26 cellular contexts compared by ENCODE assay signal in genomic region chr7:638256-639011, GRCh38.
DNase-seq lines count a peak whose midpoint lies in the region; ATAC-seq, FAIRE-seq and TF ChIP-seq lines count a peak whose summit lies in the region.
"Had no signal": no experiment of that assay in that cellular context is flagged by ENCODE, and none has a peak within 500 bp of the region (broad histone marks: within the 10 kb centered on the region; RNA-seq: fewer than 3 reads in every experiment).

No MANE protein-coding gene starts in this region.

- intact Hi-C loops in kidney (cut with DNase I) (loop anchor here (10.0 kb wide), 1 partner anchor 314 kb away; no protein-coding TSS in a partner anchor), spleen (cut with DNase I; ENCODE audit: low total_unique reads) (loop anchor here (10.0 kb wide), 1 partner anchor 304 kb away; no protein-coding TSS in a partner anchor)

- FAIRE-seq in kidney (lab: Jason Lieb, UNC): no peak
- FAIRE-seq: GM12891, H54, HepG2 had no signal

- H3K9me3 ChIP-seq in kidney (ENCODE audit: control insufficient read depth in 1 of 2, low read length in 2 of 2): no peaks in the 10 kb centered on the region
- H3K9me3 ChIP-seq in spleen: peaks cover 0 to 7% (median 3%) of the 10 kb centered on the region in 8 donors
- H3K9me3 ChIP-seq: Caco-2, SJSA1 had no signal

- peak; percentile 22 for DNase-seq in D341Med (ENCODE audit: low spot score)
- peak; percentile 38 for DNase-seq in ELF-1 (ENCODE audit: low read depth, low spot score)
- peak; percentile 23 for DNase-seq in kidney
- peak; percentile 60 for DNase-seq in spleen
- no peak for DNase-seq in stimulated activated naive CD4-positive, alpha-beta T cell (lab: John Stamatoyannopoulos, UW)
- no peak for DNase-seq in NCI-H2196 treated with DMSO at 0.1 percent for 48 hours (lab: John Stamatoyannopoulos, UW; ENCODE audit: unreplicated experiment)
- DNase-seq: C1 segment of cervical spinal cord, Caco-2, DMS 273 treated with DMSO at 0.1 percent for 48 hours, DMS79, EL, Karpas-422, MV-4-11, NCI-H1105 treated with DMSO at 0.1 percent for 48 hours, NCI-H146, NCI-H1930, NCI-H2107, NCI-H2227 treated with DMSO at 0.1 percent for 48 hours, NCI-H526 treated with DMSO at 0.1 percent for 48 hours, PC-9, Right ventricle myocardium superior had no signal

- H3K36me3 ChIP-seq in kidney (ENCODE audit: control insufficient read depth in 1 of 2, insufficient read depth in 2 of 2, low read length in 2 of 2) (no peaks in the 10 kb centered on the region), spleen (no peaks in the 10 kb centered on the region)
- H3K36me3 ChIP-seq: SJSA1 had no signal

- H3K27me3 ChIP-seq in spleen (replicated peaks in 1 of 7): no peaks in the 10 kb centered on the region
- H3K27me3 ChIP-seq: SJSA1 had no signal

- H3K4me3 ChIP-seq in kidney (ENCODE audit: low read length in 2 of 2): no peak overlapping the region
- H3K4me3 ChIP-seq in spleen: no peak overlapping the region
- H3K4me3 ChIP-seq: PC-9, SJSA1 had no signal

- H3K9ac ChIP-seq in kidney (ENCODE audit: low read length in 2 of 2): no peak overlapping the region

- no peak for TF ChIP-seq POLR2A in spleen (IDR thresholded peaks at IDR 0.05)

- TF ChIP-seq CTCF in kidney (IDR thresholded peaks at IDR 0.05; ENCODE audit: borderline replicate concordance, extremely low read depth, insufficient read depth): no peak
- no peak for TF ChIP-seq CTCF in spleen (IDR thresholded peaks at IDR 0.05 in 8 of 11, conservative IDR thresholded peaks at IDR 0.05 in 3 of 11)

- no peak for ATAC-seq in GM21360 (IDR thresholded peaks at IDR 0.05; ENCODE audit: unreplicated experiment)
- ATAC-seq: HepG2 had no signal

- 93 to 96% (median 94%) methylated on average over 25 of the region's 25 CpGs for WGBS in spleen, 5 donors

- H3K27ac ChIP-seq in kidney (ENCODE audit: low read depth in 2 of 2, low read length in 2 of 2) (no peak overlapping the region), spleen (no peak overlapping the region)
- H3K27ac ChIP-seq: PC-9, SJSA1 had no signal

- H3K4me1 ChIP-seq in kidney (ENCODE audit: control insufficient read depth in 1 of 2, insufficient read depth in 1 of 2, low read depth in 1 of 2, low read length in 2 of 2) (no peaks in the 10 kb centered on the region), spleen (peaks cover 0 to 20% (median 3%) of the 10 kb centered on the region in 6 donors)
- H3K4me1 ChIP-seq: Caco-2, SJSA1 had no signal

Comparison
In these comparisons a context has a peak if more than half of its experiments do, and no peak if none do; other contexts are left out.
1. DNase-seq: peak in D341Med (single experiment), ELF-1 (single experiment), kidney (single experiment) and spleen (single experiment); none in stimulated activated naive CD4-positive, alpha-beta T cell (0 of 6) and NCI-H2196 treated with DMSO at 0.1 percent for 48 hours (single experiment).